10 cellular contexts compared by ENCODE assay signal in the genomic region with DNA sequence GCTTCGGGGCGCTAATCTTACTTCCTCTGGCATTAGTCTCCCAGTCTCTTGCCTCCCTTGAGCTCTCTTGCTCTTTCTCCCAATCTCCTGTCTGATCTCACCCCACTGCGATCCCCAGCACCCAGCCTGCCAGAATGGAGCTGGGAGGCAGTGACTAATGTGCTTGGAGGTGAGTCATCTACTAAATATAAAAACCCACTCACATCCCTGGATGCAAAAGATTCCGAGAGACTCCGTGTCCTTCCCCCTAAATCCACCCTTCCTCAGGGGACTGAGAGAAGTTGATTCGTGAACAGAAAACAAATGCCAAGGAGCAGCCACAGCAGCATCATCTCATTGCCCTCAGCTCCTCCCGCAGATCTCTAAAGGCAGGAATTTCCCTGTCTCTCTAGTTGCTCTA. TPM values are rescaled to one million over a fixed set of nuclear protein-coding genes. Genes with fewer than 3 reads are reported as not detected.
DNase-seq lines count a peak whose midpoint lies in the region; ATAC-seq and TF ChIP-seq lines count a peak whose summit lies in the region.
"Had no signal": no experiment of that assay in that cellular context is flagged by ENCODE, and none has a peak within 500 bp of the region (broad histone marks: within the 10 kb centered on the region; RNA-seq: fewer than 3 reads in every experiment).

No MANE protein-coding gene starts in this region.

- ATAC-seq in foreskin keratinocyte (peak; percentile 96), gastrocnemius medialis (peak; percentile 97 to 98)

- H3K9me3 ChIP-seq in gastrocnemius medialis: no peaks in the 10 kb centered on the region

- no peaks in the 10 kb centered on the region for H3K36me3 ChIP-seq in gastrocnemius medialis

- H3K27me3 ChIP-seq in foreskin keratinocyte (peaks cover 10% of the 10 kb centered on the region), gastrocnemius medialis (peaks cover 0 to 3% (median 0%) of the 10 kb centered on the region in 3 donors)

- no peak overlapping the region for H3K4me3 ChIP-seq in gastrocnemius medialis

- in situ Hi-C loops in gastrocnemius medialis (cut with MboI; ENCODE audit: low sequenced_read_pairs in 4 of 4): loop anchor here in 1 of 4 donors (10.0 kb wide), 1 partner anchor 133 kb away; no protein-coding TSS in a partner anchor

- TF ChIP-seq CTCF in foreskin keratinocyte (conservative IDR thresholded peaks at IDR 0.05): no peak
- no peak for TF ChIP-seq CTCF in gastrocnemius medialis (IDR thresholded peaks at IDR 0.05 in 4 of 5, conservative IDR thresholded peaks at IDR 0.05 in 1 of 5)

- no peak overlapping the region for H3K27ac ChIP-seq in foreskin keratinocyte
- peak overlapping the region; percentile 56 to 72 (median 66) for H3K27ac ChIP-seq in gastrocnemius medialis
- H3K27ac ChIP-seq: KMS-11 had no signal

- DNase-seq in H4 (ENCODE audit: low spot score): peak; percentile 83
- DNase-seq in T1000 (lab: John Stamatoyannopoulos, UW): peak; percentile 38
- peak; percentile 40 to 76 for DNase-seq in foreskin keratinocyte
- DNase-seq in gastrocnemius medialis: peak; percentile 56 to 79
- DNase-seq in T-helper 1 cell: no peak
- DNase-seq in activated naive CD4-positive, alpha-beta T cell treated with Interleukin-2 at 50 U/mL for 16 hours: no peak
- no peak for DNase-seq in activated CD4-positive, alpha-beta T cell treated with anti-CD3 and anti-CD28 coated beads for 4 hours
- no peak for DNase-seq in medulla oblongata (ENCODE audit: extremely low spot score)
- DNase-seq: H9 had no signal

- no peak for TF ChIP-seq POLR2A in gastrocnemius medialis (IDR thresholded peaks at IDR 0.05)

- intact Hi-C loops in gastrocnemius medialis (cut with DNase I; ENCODE audit: low total_unique reads): loop anchor here (5.0 kb wide), 1 partner anchor 351 kb away; the partner anchor contains the start of genes AKAP3 and NDUFA9

- peaks cover 9% of the 10 kb centered on the region for H3K4me1 ChIP-seq in foreskin keratinocyte
- H3K4me1 ChIP-seq in gastrocnemius medialis: peaks cover 11 to 13% of the 10 kb centered on the region in 2 donors

RNA-seq across cellular contexts. Expression of gene KCNA5, which starts 45.7 kb away (rescaled TPM):
- 0.02 TPM in 1 of 2 replicates, not detected in the other for total RNA-seq in H4 (2014; rRNA removed; shearing (Covaris generic))
- total RNA-seq in foreskin keratinocyte: not detected in 2 replicates
- not detected in 2 replicates for polyA plus RNA-seq in foreskin keratinocyte
- 1 to 10 TPM in 1 of 4 donors, under 1 TPM in 3; 0.52 to 3.2 (median 0.84) TPM for total RNA-seq in gastrocnemius medialis

Comparison
In these comparisons a context has a peak if more than half of its experiments do, and no peak if none do; other contexts are left out.
1. DNase-seq: peak in H4 (single experiment), T1000 (single experiment), foreskin keratinocyte (2 of 2) and gastrocnemius medialis (2 of 2); none in T-helper 1 cell (0 of 5), activated naive CD4-positive, alpha-beta T cell treated with Interleukin-2 at 50 U/mL for 16 hours (single experiment), activated CD4-positive, alpha-beta T cell treated with anti-CD3 and anti-CD28 coated beads for 4 hours (0 of 2) and medulla oblongata (single experiment).